ENCODE assay signal across 24 cellular contexts in the genomic region with DNA sequence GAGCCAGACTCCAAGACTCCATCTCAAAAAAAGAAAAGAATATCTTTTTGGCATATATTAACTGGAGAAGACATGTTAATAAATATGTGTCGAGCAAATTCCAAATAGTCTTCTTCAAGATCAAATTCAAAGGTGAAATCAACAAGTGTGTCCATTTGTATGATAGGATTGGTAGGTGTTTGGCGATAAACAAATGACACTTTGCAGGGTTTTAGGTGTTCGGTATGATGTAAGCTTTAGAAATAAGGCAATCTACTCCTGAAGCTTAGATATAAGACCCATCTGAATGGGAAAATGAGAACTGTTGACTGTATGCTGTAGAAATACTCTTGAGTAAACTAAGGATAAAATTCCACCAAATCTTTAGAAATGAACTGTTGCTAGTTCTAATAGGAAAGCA.
"Had no signal": no experiment of that assay in that cellular context is flagged by ENCODE, and none has a peak within 500 bp of the region (broad histone marks: within the 10 kb centered on the region; RNA-seq: fewer than 3 reads in every experiment).

No MANE protein-coding gene starts in this region.

- H3K9me3 ChIP-seq: colonic mucosa, esophagus squamous epithelium, gastrocnemius medialis, left lung, lower lobe of right lung had no signal

- H3K4me3 Mint-ChIP-seq: dendritic cell treated with granulocyte-macrophage colony-stimulating factor and Interleukin-4, amounts not matched to agents 40 ng/mL and 50 ng/mL, for 4 days; effector memory CD8-positive, alpha-beta T cell; endodermal cell; naive thymus-derived CD4-positive, alpha-beta T cell had no signal

- H3K27me3 Mint-ChIP-seq: dendritic cell treated with granulocyte-macrophage colony-stimulating factor and Interleukin-4, amounts not matched to agents 40 ng/mL and 50 ng/mL, for 4 days had no signal

- H3K27me3 ChIP-seq: colonic mucosa, esophagus squamous epithelium, gastrocnemius medialis, heart right ventricle, left lung had no signal

- H3K9me3 Mint-ChIP-seq: dendritic cell treated with granulocyte-macrophage colony-stimulating factor and Interleukin-4, amounts not matched to agents 40 ng/mL and 50 ng/mL, for 4 days; effector memory CD8-positive, alpha-beta T cell; endodermal cell; naive thymus-derived CD4-positive, alpha-beta T cell had no signal

- H3K36me3 ChIP-seq: colonic mucosa, esophagus squamous epithelium, gastrocnemius medialis, heart right ventricle, left lung, lower lobe of right lung had no signal

- H3K27ac ChIP-seq: colonic mucosa, epithelial cell of prostate, esophagus squamous epithelium, gastrocnemius medialis, heart right ventricle, left lung, lower lobe of right lung had no signal

- H3K4me3 ChIP-seq: colonic mucosa, esophagus squamous epithelium, gastrocnemius medialis, heart right ventricle, left lung, lower lobe of right lung had no signal

- H3K27ac Mint-ChIP-seq: dendritic cell treated with granulocyte-macrophage colony-stimulating factor and Interleukin-4, amounts not matched to agents 40 ng/mL and 50 ng/mL, for 4 days; effector memory CD8-positive, alpha-beta T cell; endodermal cell; naive thymus-derived CD4-positive, alpha-beta T cell had no signal

- ATAC-seq: effector memory CD8-positive, alpha-beta T cell; esophagus mucosa; gastrocnemius medialis; heart right ventricle; left cardiac atrium; left lung; left ventricle myocardium superior; lower lobe of right lung; naive thymus-derived CD4-positive, alpha-beta T cell had no signal

- DNase-seq: colonic mucosa; cortex of kidney; effector CD8-positive, alpha-beta T cell; effector memory CD8-positive, alpha-beta T cell; endodermal cell; erythroblast; esophagus squamous epithelium; foreskin fibroblast; foreskin melanocyte; gastrocnemius medialis; glutamatergic neuron; head of caudate nucleus; heart right ventricle; hippocampal formation; left cardiac atrium; left lung; left ventricle myocardium superior; lower lobe of right lung; mesenchymal stem cell; midbrain; naive thymus-derived CD4-positive, alpha-beta T cell had no signal

- H3K4me1 ChIP-seq: colonic mucosa had no signal

- H3K36me3 Mint-ChIP-seq: naive thymus-derived CD4-positive, alpha-beta T cell had no signal
